Comparison of ENCODE assay signal across 1 cellular context in genomic region chr5:149887622-149888183, GRCh38.
TF ChIP-seq lines count a peak whose summit lies in the region.

No MANE protein-coding gene starts in this region.

TF ChIP-seq in K562, 482 proteins besides CTCF, POLR2A, EP300 and RAD21 (continued from another document and continues in another):
- TF ChIP-seq MTA1 (IDR thresholded peaks at IDR 0.05; ENCODE audit: borderline replicate concordance) (peak; percentile 83), E2F6 (IDR thresholded peaks at IDR 0.05; ENCODE audit: borderline replicate concordance in 1 of 2, extremely low read depth in 1 of 2, insufficient read depth in 1 of 2, insufficient read length in 1 of 2, low read depth in 1 of 2, low read length in 1 of 2, poor library complexity in 1 of 2, severe bottlenecking in 1 of 2) (peak; percentile 11 to 16), ETV1 (tag; conservative IDR thresholded peaks at IDR 0.05; ENCODE audit: low read depth) (no peak), MTA2 (IDR thresholded peaks at IDR 0.05; ENCODE audit: low read depth) (no peak; the same call in 1 of the 2 replicates), NFE2L1 (tag; IDR thresholded peaks at IDR 0.05; ENCODE audit: borderline replicate concordance, low read depth) (no peak), C11orf30 (IDR thresholded peaks at IDR 0.05; ENCODE audit: low read depth) (no peak), COPS2 (conservative IDR thresholded peaks at IDR 0.05) (no peak), ZNF431 (CRISPR knock-in tag; IDR thresholded peaks at IDR 0.05) (no peak), ZNF57 (CRISPR knock-in tag; IDR thresholded peaks at IDR 0.05) (no peak), ZBTB11 (CRISPR knock-in tag; IDR thresholded peaks at IDR 0.05) (no peak), SREBF1 (IDR thresholded peaks at IDR 0.05; ENCODE audit: borderline replicate concordance, low read depth, low read length) (no peak), CCAR2 (IDR thresholded peaks at IDR 0.05; ENCODE audit: low read depth, low read length) (no peak), HMGXB4 (CRISPR knock-in tag; IDR thresholded peaks at IDR 0.05) (no peak), TARDBP (IDR thresholded peaks at IDR 0.05) (no peak), KHSRP (IDR thresholded peaks at IDR 0.05) (no peak), XRCC4 (IDR thresholded peaks at IDR 0.05; ENCODE audit: extremely low read depth, insufficient read depth, insufficient read length) (no peak), CXXC5 (CRISPR knock-in tag; IDR thresholded peaks at IDR 0.05) (peak; percentile 38; the same call in 1 of the 2 replicates), ZNF146 (CRISPR knock-in tag; IDR thresholded peaks at IDR 0.05; ENCODE audit: unreplicated experiment) (no peak), VEZF1 (CRISPR knock-in tag; IDR thresholded peaks at IDR 0.05) (peak; percentile 86), MCM2 (IDR thresholded peaks at IDR 0.05; ENCODE audit: low read depth) (no peak), ZNF24 (IDR thresholded peaks at IDR 0.05) (no peak), ESRRB (CRISPR knock-in tag; IDR thresholded peaks at IDR 0.05; ENCODE audit: borderline replicate concordance) (no peak), KLF1 (tag; IDR thresholded peaks at IDR 0.05) (0 out of 2 replicates have a peak, but pooled peaks have one; percentile 22), GABPB1 (CRISPR knock-in tag; IDR thresholded peaks at IDR 0.05) (no peak), PTTG1 (tag; IDR thresholded peaks at IDR 0.05; ENCODE audit: low read depth) (no peak), ZNF347 (CRISPR knock-in tag; IDR thresholded peaks at IDR 0.05; ENCODE audit: low read depth) (no peak), ATF6 (CRISPR knock-in tag; IDR thresholded peaks at IDR 0.05) (no peak), ERF (CRISPR knock-in tag; IDR thresholded peaks at IDR 0.05) (no peak), ZHX1 (conservative IDR thresholded peaks at IDR 0.05; ENCODE audit: low read length) (no peak), EZH2 (IDR thresholded peaks at IDR 0.05; ENCODE audit: borderline replicate concordance, low read depth, low read length) (no peak), BHLHE40 (IDR thresholded peaks at IDR 0.05; ENCODE audit: low read length) (0 out of 2 replicates have a peak, but pooled peaks have one; percentile 15), FOXJ3 (CRISPR knock-in tag; IDR thresholded peaks at IDR 0.05) (no peak), FOXM1 (IDR thresholded peaks at IDR 0.05; ENCODE audit: low read depth) (no peak), FOXM1 (CRISPR knock-in tag; IDR thresholded peaks at IDR 0.05; ENCODE audit: low read depth) (no peak), TCF7 (IDR thresholded peaks at IDR 0.05; ENCODE audit: borderline replicate concordance) (no peak), ETS2 (tag; IDR thresholded peaks at IDR 0.05; ENCODE audit: borderline replicate concordance, poor library complexity, severe bottlenecking) (no peak), PREB (CRISPR knock-in tag; IDR thresholded peaks at IDR 0.05) (no peak), CHD4 (IDR thresholded peaks at IDR 0.05; ENCODE audit: insufficient read depth, insufficient replicate concordance, low read depth, low read length, poor library complexity, severe bottlenecking) (no peak), ZC3H4 (CRISPR knock-in tag; IDR thresholded peaks at IDR 0.05; ENCODE audit: borderline replicate concordance) (no peak), USF2 (CRISPR knock-in tag; IDR thresholded peaks at IDR 0.05) (no peak), ID3 (CRISPR knock-in tag; IDR thresholded peaks at IDR 0.05) (no peak), ID3 (tag; IDR thresholded peaks at IDR 0.05) (no peak), NR0B1 (IDR thresholded peaks at IDR 0.05; ENCODE audit: partially characterized antibody) (no peak), STAT6 (CRISPR knock-in tag; IDR thresholded peaks at IDR 0.05) (no peak), SIX5 (IDR thresholded peaks at IDR 0.05; ENCODE audit: borderline replicate concordance in 1 of 2, insufficient read depth in 1 of 2, low read depth in 1 of 2, low read length in 2 of 2) (no peak)
